Comparison of ENCODE assay signal across 16 cellular contexts in genomic region chr7:36315309-36315948, GRCh38.
DNase-seq lines count a peak whose midpoint lies in the region; ATAC-seq lines count a peak whose summit lies in the region.
"Had no signal": no experiment of that assay in that cellular context is flagged by ENCODE, and none has a peak within 500 bp of the region (broad histone marks: within the 10 kb centered on the region; RNA-seq: fewer than 3 reads in every experiment).

No MANE protein-coding gene starts in this region.

- peak; percentile 39 for DNase-seq in DMS153 (lab: John Stamatoyannopoulos, UW)
- DNase-seq in DMS153 treated with DMSO at 0.1 percent for 48 hours (lab: John Stamatoyannopoulos, UW; ENCODE audit: unreplicated experiment), result no peak
- peak; percentile 11 for DNase-seq in HCEC 1CT
- peak; percentile 15 for DNase-seq in amniotic epithelial cell (ENCODE audit: low read depth)
- DNase-seq in myocyte (ENCODE audit: low read depth), result peak; percentile 6
- no peak for DNase-seq in activated naive CD4-positive, alpha-beta T cell treated with anti-CD3 and anti-CD28 coated beads, Interleukin-2, amount 50 U/mL, for 16 hours
- no peak for DNase-seq in NOMO-1 treated with dmso at 0.1 percent for 144 hours (lab: John Stamatoyannopoulos, UW; ENCODE audit: unreplicated experiment)
- DNase-seq: activated B cell treated with CpG ODN at 0.5 μM for 24 hours; activated CD8-positive, alpha-beta memory T cell treated with anti-CD3 and anti-CD28 coated beads, Interleukin-2, amount 10 ng/mL, durations not matched to agents 7 days and 5 days; activated naive CD4-positive, alpha-beta T cell treated with anti-CD3 and anti-CD28 coated beads for 36 hours; CD4-positive, alpha-beta T cell; left lung; NCI-H1092; NCI-H2227 treated with DMSO at 0.1 percent for 48 hours; stimulated activated CD4-positive, alpha-beta T cell treated with anti-CD3 and anti-CD28 coated beads, Interleukin-12 subunit alpha, Interleukin-12 subunit beta, amount 100 ng/mL, for 4 hours had no signal

- ATAC-seq in HG02763 (IDR thresholded peaks at IDR 0.05; ENCODE audit: unreplicated experiment), result no peak
- ATAC-seq: activated CD8-positive, alpha-beta memory T cell treated with anti-CD3 and anti-CD28 coated beads, Interleukin-2, amount 10 ng/mL, durations not matched to agents 7 days and 5 days; left lung had no signal

Comparison
In these comparisons a context has a peak if more than half of its experiments do, and no peak if none do; other contexts are left out.
1. DNase-seq: peak in DMS153 (single experiment), HCEC 1CT (single experiment), amniotic epithelial cell (single experiment) and myocyte (single experiment); none in DMS153 treated with DMSO at 0.1 percent for 48 hours (single experiment), activated naive CD4-positive, alpha-beta T cell treated with anti-CD3 and anti-CD28 coated beads, Interleukin-2, amount 50 U/mL, for 16 hours (single experiment) and NOMO-1 treated with dmso at 0.1 percent for 144 hours (single experiment).